ENCODE assay signal across 15 cellular contexts in the genomic region with DNA sequence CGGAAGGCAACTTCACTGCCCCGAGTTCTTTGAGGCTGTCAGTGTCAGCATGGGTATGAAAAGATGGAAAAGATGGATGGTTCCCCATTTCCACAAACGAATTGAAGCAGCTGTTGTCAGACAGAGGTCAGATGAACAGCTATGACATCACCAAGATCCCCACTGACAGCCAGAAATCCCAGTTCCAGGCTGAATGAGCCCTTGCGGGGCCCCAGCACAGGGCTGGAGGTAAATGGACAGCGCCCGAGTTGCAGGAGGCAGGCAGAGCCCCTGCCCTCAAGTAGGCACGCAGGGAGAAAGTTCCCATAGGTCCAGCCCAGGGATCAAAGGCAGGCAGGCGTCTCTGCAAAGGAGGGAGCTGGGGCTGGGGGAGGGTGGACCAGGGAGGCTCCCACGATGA.
A peak's percentile ranks its signal among the peaks of the same experiment; 100 is the strongest.
DNase-seq lines count a peak whose midpoint lies in the region; ATAC-seq, FAIRE-seq and TF ChIP-seq lines count a peak whose summit lies in the region.
"Had no signal": no experiment of that assay in that cellular context is flagged by ENCODE, and none has a peak within 500 bp of the region (broad histone marks: within the 10 kb centered on the region; RNA-seq: fewer than 3 reads in every experiment).

No MANE protein-coding gene starts in this region.

- no peak for DNase-seq in K562 (ENCODE audit: extremely low read depth in 1 of 4, low spot score in 3 of 4)
- DNase-seq in mesothelial cell of epicardium (ENCODE audit: low spot score in 2 of 2, unreplicated experiment in 2 of 2): no peak
- peak; percentile 23 for DNase-seq in retina
- DNase-seq in MV-4-11 (lab: John Stamatoyannopoulos, UW): no peak
- no peak for DNase-seq in prostate gland (ENCODE audit: low spot score)
- no peak for DNase-seq in NCI-H2107 treated with DMSO at 0.1 percent for 48 hours (lab: John Stamatoyannopoulos, UW; ENCODE audit: unreplicated experiment)
- DNase-seq: ACHN; CD4-positive, CD25-positive, alpha-beta regulatory T cell; NCI-H1436 treated with DMSO at 0.1 percent for 48 hours; NCI-H2081 treated with DMSO at 0.1 percent for 48 hours; NCI-H345; NK-92 treated with Interleukin-12 subunit alpha and Interleukin-12 subunit beta, amount 100 ng/mL, for 24 hours had no signal

- H3K9ac ChIP-seq in K562 (ENCODE audit: insufficient read depth in 1 of 2, low read depth in 2 of 2, low read length in 2 of 2): no peak overlapping the region

- peak overlapping the region; percentile 6 for H3K4me3 Mint-ChIP-seq in mesothelial cell of epicardium
- H3K4me3 Mint-ChIP-seq: CD4-positive, CD25-positive, alpha-beta regulatory T cell had no signal

- intact Hi-C loops in K562 (cut with micrococcal nuclease) (no loop called here), prostate gland (cut with DNase I) (no loop called here)

- no peak for TF ChIP-seq CTCF in HEK293 (tag by site-specific recombination; IDR thresholded peaks at IDR 0.05)
- TF ChIP-seq CTCF in K562 (IDR thresholded peaks at IDR 0.05 in 2 of 3, conservative IDR thresholded peaks at IDR 0.05 in 1 of 3; ENCODE audit: insufficient read depth in 2 of 3, low read depth in 1 of 3, low read length in 3 of 3): no peak
- no peak for TF ChIP-seq CTCF in mesothelial cell of epicardium (IDR thresholded peaks at IDR 0.05; ENCODE audit: unreplicated experiment)
- no peak for TF ChIP-seq CTCF in prostate gland (IDR thresholded peaks at IDR 0.05)

- H4K20me1 ChIP-seq in K562 (replicated peaks; ENCODE audit: control insufficient read depth, insufficient read depth, low read length): no peaks in the 10 kb centered on the region

- no peak overlapping the region for H3K27ac Mint-ChIP-seq in mesothelial cell of epicardium
- H3K27ac Mint-ChIP-seq: CD4-positive, CD25-positive, alpha-beta regulatory T cell had no signal

- H3K36me3 ChIP-seq in HEK293 (ENCODE audit: control insufficient read depth in 2 of 2, insufficient read depth in 1 of 2, low read length in 2 of 2) (no peaks in the 10 kb centered on the region), K562 (ENCODE audit: control insufficient read depth, insufficient read depth, low read length) (no peaks in the 10 kb centered on the region), prostate gland (no peaks in the 10 kb centered on the region)

- peaks cover 7% of the 10 kb centered on the region for H3K27me3 Mint-ChIP-seq in mesothelial cell of epicardium (ENCODE audit: low read depth)
- H3K27me3 Mint-ChIP-seq: CD4-positive, CD25-positive, alpha-beta regulatory T cell had no signal

- in situ Hi-C loops in K562 (cut with MboI): no loop called here

- no peak overlapping the region for H3K27ac ChIP-seq in HEK293 (ENCODE audit: extremely low read depth, low read depth, low read length)
- no peak overlapping the region for H3K27ac ChIP-seq in K562 (ENCODE audit: extremely low read depth, low read depth, low read length)
- H3K27ac ChIP-seq in prostate gland: no peak overlapping the region
- H3K27ac ChIP-seq: SK-N-MC had no signal

- no peaks in the 10 kb centered on the region for H3K9me1 ChIP-seq in K562 (ENCODE audit: control insufficient read depth, insufficient read depth, low read length)

- H3K4me1 ChIP-seq in HEK293 (ENCODE audit: control insufficient read depth, insufficient read depth, low read length) (no peaks in the 10 kb centered on the region), K562 (replicated peaks in 1 of 2; ENCODE audit: control insufficient read depth in 2 of 2, insufficient read depth in 2 of 2, low read length in 2 of 2) (peaks cover 0 to 3% of the 10 kb centered on the region in 2 experiments; a peak in 3 of 5 replicates), prostate gland (replicated peaks) (no peaks in the 10 kb centered on the region)

- no peak for FAIRE-seq in K562 (lab: Jason Lieb, UNC)

- no peaks in the 10 kb centered on the region for H3K36me3 Mint-ChIP-seq in mesothelial cell of epicardium
- H3K36me3 Mint-ChIP-seq: CD4-positive, CD25-positive, alpha-beta regulatory T cell had no signal

- TF ChIP-seq POLR2A in K562 (conservative IDR thresholded peaks at IDR 0.05) (no peak), prostate gland (IDR thresholded peaks at IDR 0.05) (no peak)

- CTCF ChIA-PET in HEK293 (lab: Yijun Ruan, JAX): no interaction called here
- CTCF ChIA-PET in K562 (lab: Yijun Ruan, JAX; ENCODE audit: low intra/inter-chr PET ratio): no interaction called here

- H2AFZ ChIP-seq in K562 (ENCODE audit: low read depth, low read length): no peak overlapping the region

- H3K9me3 ChIP-seq in HEK293 (ENCODE audit: control insufficient read depth, insufficient read depth, low read depth, low read length): no peaks in the 10 kb centered on the region
- no peaks in the 10 kb centered on the region for H3K9me3 ChIP-seq in K562 (replicated peaks; ENCODE audit: control insufficient read depth, insufficient read depth, low read depth, low read length)
- no peaks in the 10 kb centered on the region for H3K9me3 ChIP-seq in prostate gland

- H3K27me3 ChIP-seq in K562 (ENCODE audit: control insufficient read depth in 2 of 2, insufficient read depth in 2 of 2, low read length in 2 of 2) (peaks cover 9 to 49% of the 10 kb centered on the region in 2 experiments; a peak in 4 of 5 replicates), prostate gland (replicated peaks; ENCODE audit: insufficient read depth) (peaks cover 4% of the 10 kb centered on the region)

- peaks cover 22% of the 10 kb centered on the region for H3K4me1 Mint-ChIP-seq in mesothelial cell of epicardium
- H3K4me1 Mint-ChIP-seq: CD4-positive, CD25-positive, alpha-beta regulatory T cell had no signal

- H3K9me3 Mint-ChIP-seq in mesothelial cell of epicardium: no peaks in the 10 kb centered on the region

- no peak overlapping the region for H3K4me2 ChIP-seq in K562 (ENCODE audit: insufficient read depth, low read length)

- ATAC-seq in K562 (no peak), HG03439 (IDR thresholded peaks at IDR 0.05; ENCODE audit: unreplicated experiment) (no peak)

- H3K4me3 ChIP-seq in HEK293 (ENCODE audit: low read depth, low read length): no peak overlapping the region
- H3K4me3 ChIP-seq in K562: no peak overlapping the region
- H3K4me3 ChIP-seq in prostate gland: no peak overlapping the region
- H3K4me3 ChIP-seq: SK-N-MC had no signal

- WGBS in K562 (ENCODE audit: insufficient coverage, low coverage, missing lambda C conversion rate): 0% methylated on average over 5 of the region's 9 CpGs
- 48% methylated on average over 9 of the region's 9 CpGs for WGBS in prostate gland

- H3K79me2 ChIP-seq in K562 (ENCODE audit: control insufficient read depth, insufficient read depth, low read length): no peaks in the 10 kb centered on the region

- POLR2A ChIA-PET in HEK293 (lab: Yijun Ruan, JAX): no interaction called here
- POLR2A ChIA-PET in K562 (lab: Yijun Ruan, JAX): interaction anchor here (0.6 kb wide), 2 partner anchors 39 to 192 kb away, joined by 3 to 4 read pairs; no protein-coding TSS in a partner anchor

- no peak for TF ChIP-seq EP300 in K562 (IDR thresholded peaks at IDR 0.05; ENCODE audit: low read length)

- BruUV-seq in K562 (replicated peaks; lab: Mats Ljungman, UMichigan): no TSS peak

- no peak for TF ChIP-seq RAD21 in K562 (CRISPR knock-in tag; conservative IDR thresholded peaks at IDR 0.05 in 1 of 2, IDR thresholded peaks at IDR 0.05 in 1 of 2)

TF ChIP-seq in HEK293, 187 proteins besides CTCF, POLR2A, EP300 and RAD21 (continues in another document):
- TF ChIP-seq ZBTB21 (tag by site-specific recombination; IDR thresholded peaks at IDR 0.05): 0 out of 2 replicates have a peak, but pooled peaks have one; percentile 29
- no peak for TF ChIP-seq ZNF560 (tag by site-specific recombination; IDR thresholded peaks at IDR 0.05; ENCODE audit: borderline replicate concordance)
- no peak for TF ChIP-seq ZFP69B (tag by site-specific recombination; IDR thresholded peaks at IDR 0.05)
- no peak for TF ChIP-seq ZNF529 (tag by site-specific recombination; IDR thresholded peaks at IDR 0.05; ENCODE audit: insufficient replicate concordance)
- TF ChIP-seq ZNF549 (tag by site-specific recombination; IDR thresholded peaks at IDR 0.05): no peak
- TF ChIP-seq ZNF843 (tag by site-specific recombination; IDR thresholded peaks at IDR 0.05): no peak
- TF ChIP-seq ZBTB20 (tag by site-specific recombination; IDR thresholded peaks at IDR 0.05): peak; percentile 53; the same call in 1 of the 2 replicates
- no peak for TF ChIP-seq ZNF121 (tag by site-specific recombination; IDR thresholded peaks at IDR 0.05)
- TF ChIP-seq ZNF211 (tag by site-specific recombination; IDR thresholded peaks at IDR 0.05; ENCODE audit: low read depth): no peak

TF ChIP-seq in K562, 482 proteins besides CTCF, POLR2A, EP300 and RAD21:
- TF ChIP-seq YBX1 (IDR thresholded peaks at IDR 0.05): no peak
- TF ChIP-seq SETDB1 (IDR thresholded peaks at IDR 0.05; ENCODE audit: low read length): no peak
- no peak for TF ChIP-seq PRPF4 (IDR thresholded peaks at IDR 0.05; ENCODE audit: insufficient read depth, low read depth, low read length, poor library complexity, severe bottlenecking)
- no peak for TF ChIP-seq PBX2 (CRISPR knock-in tag; IDR thresholded peaks at IDR 0.05; ENCODE audit: low read depth)
- 0 out of 2 replicates have a peak, but pooled peaks have one; percentile 16 for TF ChIP-seq PBX2 (tag; conservative IDR thresholded peaks at IDR 0.05; ENCODE audit: low read depth)
- TF ChIP-seq STAT5A (IDR thresholded peaks at IDR 0.05; ENCODE audit: borderline replicate concordance, low read length): no peak
- no peak for TF ChIP-seq EHMT2 (IDR thresholded peaks at IDR 0.05)

Comparison
In these comparisons a context has a peak if more than half of its experiments do, and no peak if none do; other contexts are left out.
1. Of the 44 proteins assayed by ChIP-seq in both K562 and HEK293: peak only in K562: none; only in HEK293: ATF2 and REST; in both: none; in neither: 42.